In the genomic region with DNA sequence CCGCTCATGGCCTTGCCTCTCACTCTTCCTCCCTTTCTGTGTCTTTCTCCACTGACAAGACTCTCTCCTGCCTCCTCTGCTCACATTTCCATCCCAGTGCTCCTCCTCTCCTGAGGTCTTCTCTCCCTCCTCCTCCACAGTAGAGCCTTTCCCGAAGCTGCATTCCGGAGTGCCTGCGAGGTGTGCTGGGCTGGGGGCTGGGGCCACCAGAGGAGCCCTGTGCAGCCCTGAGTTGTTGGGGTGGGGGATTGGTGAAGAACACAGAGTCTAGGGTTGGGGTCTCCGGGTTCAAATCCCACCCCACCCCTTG, we compare ENCODE assay signal across 12 cellular contexts.
A peak's percentile ranks its signal among the peaks of the same experiment; 100 is the strongest.
DNase-seq lines count a peak whose midpoint lies in the region; ATAC-seq, FAIRE-seq and TF ChIP-seq lines count a peak whose summit lies in the region.
"Had no signal": no experiment of that assay in that cellular context is flagged by ENCODE, and none has a peak within 500 bp of the region (broad histone marks: within the 10 kb centered on the region; RNA-seq: fewer than 3 reads in every experiment).

No MANE protein-coding gene starts in this region.

- H3K27ac ChIP-seq in GM23338 (ENCODE audit: low read depth) = no peak overlapping the region
- peak overlapping the region; percentile 40 to 95 for H3K27ac ChIP-seq in kidney (ENCODE audit: low read depth in 2 of 2, low read length in 2 of 2)
- H3K27ac ChIP-seq in smooth muscle cell (ENCODE audit: low read depth) = peak overlapping the region; percentile 27

- H3K36me3 ChIP-seq in GM23338 (ENCODE audit: insufficient read depth) (no peaks in the 10 kb centered on the region), kidney (ENCODE audit: control insufficient read depth in 1 of 2, insufficient read depth in 2 of 2, low read length in 2 of 2) (peaks cover 6 to 11% of the 10 kb centered on the region in 2 donors), smooth muscle cell (ENCODE audit: low read depth) (no peaks in the 10 kb centered on the region)

- no peak for FAIRE-seq in kidney (lab: Jason Lieb, UNC)
- FAIRE-seq: islet of Langerhans had no signal

- H3F3A ChIP-seq in GM23338 (replicated peaks; ENCODE audit: low read depth) (no peaks in the 10 kb centered on the region), smooth muscle cell (ENCODE audit: low read depth) (peaks cover under 1% of the 10 kb centered on the region)

- H3K27me3 Mint-ChIP-seq in GM23338 (ENCODE audit: insufficient read depth, low read depth, poor library complexity) = peaks cover 20% of the 10 kb centered on the region
- no peaks in the 10 kb centered on the region for H3K27me3 Mint-ChIP-seq in T-cell

- H3K9me3 ChIP-seq in kidney (ENCODE audit: control insufficient read depth in 1 of 2, low read length in 2 of 2) (no peaks in the 10 kb centered on the region), smooth muscle cell (replicated peaks; ENCODE audit: low read depth) (no peaks in the 10 kb centered on the region)

- H3K9me2 ChIP-seq in GM23338 (ENCODE audit: insufficient read depth) = no peaks in the 10 kb centered on the region

- H4K20me1 ChIP-seq in GM23338 (replicated peaks; ENCODE audit: insufficient read depth) = no peaks in the 10 kb centered on the region
- peaks cover 51% of the 10 kb centered on the region for H4K20me1 ChIP-seq in smooth muscle cell (ENCODE audit: low read depth)

- H3K4me3 Mint-ChIP-seq in GM23338 (peak overlapping the region; percentile 2; the same call in 1 of the 3 replicates), T-cell (peak overlapping the region in 1 of 3 donors; percentile 68)

- H3K36me3 Mint-ChIP-seq in GM23338 (ENCODE audit: low read depth) (peaks cover 16% of the 10 kb centered on the region), T-cell (peaks cover 25% of the 10 kb centered on the region)
- H3K36me3 Mint-ChIP-seq: IgD-negative memory B cell had no signal

- H3K79me2 ChIP-seq in GM23338 (replicated peaks; ENCODE audit: insufficient read depth) (peaks cover 7% of the 10 kb centered on the region; the same call in 1 of the 2 replicates), smooth muscle cell (ENCODE audit: low read depth) (peaks cover 50% of the 10 kb centered on the region)

- H3K9me3 Mint-ChIP-seq in GM23338 (no peaks in the 10 kb centered on the region; the same call in 2 of the 3 replicates), T-cell (no peaks in the 10 kb centered on the region)
- H3K9me3 Mint-ChIP-seq: IgD-negative memory B cell had no signal

- WGBS in smooth muscle cell (ENCODE audit: low lambda C conversion rate) = 57% methylated on average over 5 of the region's 5 CpGs

- TF ChIP-seq CTCF in GM23338 (conservative IDR thresholded peaks at IDR 0.05; ENCODE audit: low read depth in 2 of 2) (no peak), kidney (IDR thresholded peaks at IDR 0.05; ENCODE audit: borderline replicate concordance, extremely low read depth, insufficient read depth) (no peak), smooth muscle cell (IDR thresholded peaks at IDR 0.05; ENCODE audit: borderline replicate concordance, insufficient read depth, poor library complexity, severe bottlenecking) (no peak)

- DNase-seq in GM23338 (ENCODE audit: low spot score) (no peak), T-cell (no peak), kidney (no peak), smooth muscle cell (lab: John Stamatoyannopoulos, UW; ENCODE audit: unreplicated experiment) (no peak), iPS-NIHi11 (ENCODE audit: low spot score) (no peak), DMS153 treated with DMSO at 0.1 percent for 48 hours (lab: John Stamatoyannopoulos, UW; ENCODE audit: unreplicated experiment) (no peak), posterior vena cava (ENCODE audit: low spot score) (no peak)
- DNase-seq: DMS79 treated with DMSO at 0.1 percent for 48 hours, SHP77 had no signal

- POLR2A ChIA-PET in T-cell (lab: Charles Lee) = no interaction called here

- CTCF ChIA-PET in T-cell (lab: Charles Lee) = no interaction called here

- H3K4me1 Mint-ChIP-seq in GM23338 = peaks cover 53% of the 10 kb centered on the region
- H3K4me1 Mint-ChIP-seq in T-cell = peaks cover 65 to 91% (median 91%) of the 10 kb centered on the region in 3 donors

- no peak overlapping the region for H3K4me3 ChIP-seq in GM23338
- no peak overlapping the region for H3K4me3 ChIP-seq in kidney (ENCODE audit: low read length in 2 of 2)
- H3K4me3 ChIP-seq in smooth muscle cell = no peak overlapping the region

- H2AFZ ChIP-seq in GM23338 = no peak overlapping the region
- no peak overlapping the region for H2AFZ ChIP-seq in smooth muscle cell (ENCODE audit: low read depth)

- intact Hi-C loops in kidney (cut with DNase I) (loop anchor here (10.0 kb wide), 1 partner anchor 70 kb away; no protein-coding TSS in a partner anchor), posterior vena cava (cut with DNase I) (loop anchor here in 1 of 2 donors (10.0 kb wide), 1 partner anchor 170 kb away; no protein-coding TSS in a partner anchor)

- peak; percentile 43 for ATAC-seq in GM23338
- ATAC-seq in T-cell (replicated peaks in 1 of 4) = no peak
- ATAC-seq: activated CD4-positive, CD25-positive, alpha-beta regulatory T cell treated with anti-CD3 and anti-CD28 coated beads, Interleukin-2, amount 50 U/mL, for 24 hours had no signal

- H3K9ac ChIP-seq in kidney (ENCODE audit: low read length in 2 of 2) (peak overlapping the region in 1 of 2 donors; percentile 53), smooth muscle cell (ENCODE audit: low read depth) (no peak overlapping the region)

- H3K27me3 ChIP-seq in GM23338 (ENCODE audit: insufficient read depth) (no peaks in the 10 kb centered on the region), smooth muscle cell (ENCODE audit: low read depth) (no peaks in the 10 kb centered on the region)

- H3K27ac Mint-ChIP-seq in GM23338 (peak overlapping the region; percentile 41), T-cell (peak overlapping the region; percentile 73 to 87)
- H3K27ac Mint-ChIP-seq: IgD-negative memory B cell had no signal

- H3K4me1 ChIP-seq in GM23338 (ENCODE audit: insufficient read depth) = peaks cover 31% of the 10 kb centered on the region
- peaks cover 61 to 63% of the 10 kb centered on the region in 2 donors for H3K4me1 ChIP-seq in kidney (ENCODE audit: control insufficient read depth in 1 of 2, insufficient read depth in 1 of 2, low read depth in 1 of 2, low read length in 2 of 2)
- peaks cover 32% of the 10 kb centered on the region for H3K4me1 ChIP-seq in smooth muscle cell (ENCODE audit: low read depth)

- H3K4me2 ChIP-seq in GM23338 (peak overlapping the region; percentile 64), smooth muscle cell (no peak overlapping the region)

TF ChIP-seq in GM23338, 12 proteins besides CTCF, POLR2A, EP300 and RAD21 (continues in another document):
- TF ChIP-seq, protein P1, sequence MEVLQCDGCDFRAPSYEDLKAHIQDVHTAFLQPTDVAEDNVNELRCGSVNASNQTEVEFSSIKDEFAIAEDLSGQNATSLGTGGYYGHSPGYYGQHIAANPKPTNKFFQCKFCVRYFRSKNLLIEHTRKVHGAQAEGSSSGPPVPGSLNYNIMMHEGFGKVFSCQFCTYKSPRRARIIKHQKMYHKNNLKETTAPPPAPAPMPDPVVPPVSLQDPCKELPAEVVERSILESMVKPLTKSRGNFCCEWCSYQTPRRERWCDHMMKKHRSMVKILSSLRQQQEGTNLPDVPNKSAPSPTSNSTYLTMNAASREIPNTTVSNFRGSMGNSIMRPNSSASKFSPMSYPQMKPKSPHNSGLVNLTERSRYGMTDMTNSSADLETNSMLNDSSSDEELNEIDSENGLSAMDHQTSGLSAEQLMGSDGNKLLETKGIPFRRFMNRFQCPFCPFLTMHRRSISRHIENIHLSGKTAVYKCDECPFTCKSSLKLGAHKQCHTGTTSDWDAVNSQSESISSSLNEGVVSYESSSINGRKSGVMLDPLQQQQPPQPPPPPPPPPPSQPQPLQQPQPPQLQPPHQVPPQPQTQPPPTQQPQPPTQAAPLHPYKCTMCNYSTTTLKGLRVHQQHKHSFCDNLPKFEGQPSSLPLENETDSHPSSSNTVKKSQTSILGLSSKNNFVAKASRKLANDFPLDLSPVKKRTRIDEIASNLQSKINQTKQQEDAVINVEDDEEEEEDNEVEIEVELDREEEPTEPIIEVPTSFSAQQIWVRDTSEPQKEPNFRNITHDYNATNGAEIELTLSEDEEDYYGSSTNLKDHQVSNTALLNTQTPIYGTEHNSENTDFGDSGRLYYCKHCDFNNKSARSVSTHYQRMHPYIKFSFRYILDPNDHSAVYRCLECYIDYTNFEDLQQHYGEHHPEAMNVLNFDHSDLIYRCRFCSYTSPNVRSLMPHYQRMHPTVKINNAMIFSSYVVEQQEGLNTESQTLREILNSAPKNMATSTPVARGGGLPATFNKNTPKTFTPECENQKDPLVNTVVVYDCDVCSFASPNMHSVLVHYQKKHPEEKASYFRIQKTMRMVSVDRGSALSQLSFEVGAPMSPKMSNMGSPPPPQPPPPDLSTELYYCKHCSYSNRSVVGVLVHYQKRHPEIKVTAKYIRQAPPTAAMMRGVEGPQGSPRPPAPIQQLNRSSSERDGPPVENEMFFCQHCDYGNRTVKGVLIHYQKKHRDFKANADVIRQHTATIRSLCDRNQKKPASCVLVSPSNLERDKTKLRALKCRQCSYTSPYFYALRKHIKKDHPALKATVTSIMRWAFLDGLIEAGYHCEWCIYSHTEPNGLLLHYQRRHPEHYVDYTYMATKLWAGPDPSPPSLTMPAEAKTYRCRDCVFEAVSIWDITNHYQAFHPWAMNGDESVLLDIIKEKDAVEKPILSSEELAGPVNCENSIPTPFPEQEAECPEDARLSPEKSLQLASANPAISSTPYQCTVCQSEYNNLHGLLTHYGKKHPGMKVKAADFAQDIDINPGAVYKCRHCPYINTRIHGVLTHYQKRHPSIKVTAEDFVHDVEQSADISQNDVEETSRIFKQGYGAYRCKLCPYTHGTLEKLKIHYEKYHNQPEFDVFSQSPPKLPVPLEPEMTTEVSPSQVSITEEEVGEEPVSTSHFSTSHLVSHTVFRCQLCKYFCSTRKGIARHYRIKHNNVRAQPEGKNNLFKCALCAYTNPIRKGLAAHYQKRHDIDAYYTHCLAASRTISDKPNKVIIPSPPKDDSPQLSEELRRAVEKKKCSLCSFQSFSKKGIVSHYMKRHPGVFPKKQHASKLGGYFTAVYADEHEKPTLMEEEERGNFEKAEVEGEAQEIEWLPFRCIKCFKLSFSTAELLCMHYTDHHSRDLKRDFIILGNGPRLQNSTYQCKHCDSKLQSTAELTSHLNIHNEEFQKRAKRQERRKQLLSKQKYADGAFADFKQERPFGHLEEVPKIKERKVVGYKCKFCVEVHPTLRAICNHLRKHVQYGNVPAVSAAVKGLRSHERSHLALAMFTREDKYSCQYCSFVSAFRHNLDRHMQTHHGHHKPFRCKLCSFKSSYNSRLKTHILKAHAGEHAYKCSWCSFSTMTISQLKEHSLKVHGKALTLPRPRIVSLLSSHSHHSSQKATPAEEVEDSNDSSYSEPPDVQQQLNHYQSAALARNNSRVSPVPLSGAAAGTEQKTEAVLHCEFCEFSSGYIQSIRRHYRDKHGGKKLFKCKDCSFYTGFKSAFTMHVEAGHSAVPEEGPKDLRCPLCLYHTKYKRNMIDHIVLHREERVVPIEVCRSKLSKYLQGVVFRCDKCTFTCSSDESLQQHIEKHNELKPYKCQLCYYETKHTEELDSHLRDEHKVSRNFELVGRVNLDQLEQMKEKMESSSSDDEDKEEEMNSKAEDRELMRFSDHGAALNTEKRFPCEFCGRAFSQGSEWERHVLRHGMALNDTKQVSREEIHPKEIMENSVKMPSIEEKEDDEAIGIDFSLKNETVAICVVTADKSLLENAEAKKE (CRISPR knock-in tag; IDR thresholded peaks at IDR 0.05) = no peak
- no peak for TF ChIP-seq STAT1 (IDR thresholded peaks at IDR 0.05; ENCODE audit: unreplicated experiment)
